ENCODE assay signal across 8 cellular contexts in genomic region chr17:65180752-65181236, GRCh38. TPM values are rescaled to one million over a fixed set of nuclear protein-coding genes. Genes with fewer than 3 reads are reported as not detected.
DNase-seq lines count a peak whose midpoint lies in the region; ATAC-seq, FAIRE-seq and TF ChIP-seq lines count a peak whose summit lies in the region.
"Not testable (repeated sequence)": the region's sequence is repeated elsewhere in the genome, so short reads cannot be mapped to it uniquely, and the experiment has no call there.

No MANE protein-coding gene starts in this region.

- H3K9me3 ChIP-seq in BLaER1 treated with 17β-estradiol and CSF1 and Interleukin-3, amounts not matched to agents 10 nM and 100 nM (replicated peaks in 1 of 11); HEK293 (ENCODE audit: control insufficient read depth, insufficient read depth, low read depth, low read length); GM12878 (replicated peaks; ENCODE audit: control insufficient read depth, insufficient read depth, low read length): not testable (repeated sequence)

- H3K27ac Mint-ChIP-seq in activated CD4-positive, alpha-beta T cell treated with anti-CD3 and anti-CD28 coated beads, Interleukin-2, amount 10 ng/mL, durations not matched to agents 7 days and 5 days = peak overlapping the region; percentile 91
- peak overlapping the region; percentile 78 for H3K27ac Mint-ChIP-seq in activated T-helper 1 cell treated with anti-CD3 and anti-CD28 coated beads, Interleukin-12 subunit alpha, Interleukin-12 subunit beta, Interleukin-2, Interleukin-4 antibody, amounts not matched to agents 30 ng/mL and 10 ng/mL and 1 ng/mL, durations not matched to agents 14 hours and 24 hours and 36 hours
- H3K27ac Mint-ChIP-seq in nephron = peak overlapping the region in 2 of 3 experiments; percentile 33 to 85
- H3K27ac Mint-ChIP-seq in stimulated activated naive CD8-positive, alpha-beta T cell treated with anti-CD3 and anti-CD28 coated beads, Interleukin-15, Interleukin-2, amounts not matched to agents 100 ng/mL and 50 ng/mL, for 24 hours = peak overlapping the region; percentile 92

- DNase-seq in activated CD4-positive, alpha-beta T cell treated with anti-CD3 and anti-CD28 coated beads, Interleukin-2, amount 10 ng/mL, durations not matched to agents 7 days and 5 days; activated T-helper 1 cell treated with anti-CD3 and anti-CD28 coated beads, Interleukin-12 subunit alpha, Interleukin-12 subunit beta, Interleukin-2, Interleukin-4 antibody, amounts not matched to agents 30 ng/mL and 10 ng/mL and 1 ng/mL, durations not matched to agents 14 hours and 24 hours and 36 hours (ENCODE audit: low spot score); GM12878 (ENCODE audit: low read depth, low spot score): not testable (repeated sequence)

- not testable (repeated sequence) for TF ChIP-seq EP300 in GM12878 (IDR thresholded peaks at IDR 0.05; ENCODE audit: borderline replicate concordance in 1 of 2, control insufficient read depth in 1 of 2, low read depth in 2 of 2, low read length in 2 of 2)

- H3K4me2 ChIP-seq in BLaER1 treated with 17β-estradiol and CSF1 and Interleukin-3, amounts not matched to agents 10 nM and 100 nM = peak overlapping the region in 8 of 11 experiments; percentile 63 to 87 (median 78); a peak in 10 of 22 replicates
- peak overlapping the region; percentile 23; the same call in 1 of the 2 replicates for H3K4me2 ChIP-seq in GM12878 (ENCODE audit: control insufficient read depth, insufficient read depth)

- not testable (repeated sequence) for H3K79me2 ChIP-seq in GM12878 (ENCODE audit: control insufficient read depth, insufficient read depth, low read length)

- not testable (repeated sequence) for FAIRE-seq in GM12878 (lab: Jason Lieb, UNC)

- in situ Hi-C loops in GM12878 (cut with MboI) = loop anchor here (5.0 kb wide), 1 partner anchor 198 kb away; no protein-coding TSS in a partner anchor

- not testable (repeated sequence) for H3K27me3 Mint-ChIP-seq in activated CD4-positive, alpha-beta T cell treated with anti-CD3 and anti-CD28 coated beads, Interleukin-2, amount 10 ng/mL, durations not matched to agents 7 days and 5 days; activated T-helper 1 cell treated with anti-CD3 and anti-CD28 coated beads, Interleukin-12 subunit alpha, Interleukin-12 subunit beta, Interleukin-2, Interleukin-4 antibody, amounts not matched to agents 30 ng/mL and 10 ng/mL and 1 ng/mL, durations not matched to agents 14 hours and 24 hours and 36 hours (ENCODE audit: insufficient read depth); nephron (ENCODE audit: low read depth); stimulated activated naive CD8-positive, alpha-beta T cell treated with anti-CD3 and anti-CD28 coated beads, Interleukin-15, Interleukin-2, amounts not matched to agents 100 ng/mL and 50 ng/mL, for 24 hours

- not testable (repeated sequence) for H3K27me3 ChIP-seq in BLaER1 treated with 17β-estradiol and CSF1 and Interleukin-3, amounts not matched to agents 10 nM and 100 nM; GM12878 (replicated peaks in 1 of 2; ENCODE audit: control insufficient read depth in 2 of 2, insufficient read depth in 2 of 2, low read length in 1 of 2)

- not testable (repeated sequence) for H3K4me3 ChIP-seq in BLaER1 treated with 17β-estradiol and CSF1 and Interleukin-3, amounts not matched to agents 10 nM and 100 nM; HEK293 (ENCODE audit: low read depth, low read length); GM12878

- ATAC-seq in SK-N-SH treated with all-trans-retinoic acid at 6 μM for 48 hours, GM12878: not testable (repeated sequence)

- not testable (repeated sequence) for H3K9ac ChIP-seq in BLaER1 treated with 17β-estradiol and CSF1 and Interleukin-3, amounts not matched to agents 10 nM and 100 nM; GM12878 (ENCODE audit: control insufficient read depth, insufficient read depth, low read length)

- not testable (repeated sequence) for H4K20me1 ChIP-seq in BLaER1 treated with 17β-estradiol and CSF1 and Interleukin-3, amounts not matched to agents 10 nM and 100 nM; GM12878 (ENCODE audit: control insufficient read depth, insufficient read depth)

- not testable (repeated sequence) for TF ChIP-seq POLR2A in GM12878 (IDR thresholded peaks at IDR 0.05; ENCODE audit: low read depth, low read length)

- BruUV-seq in GM12878 (replicated peaks; lab: Mats Ljungman, UMichigan) = not testable (repeated sequence)

- CTCF ChIA-PET in HEK293 (lab: Yijun Ruan, JAX) = not testable (repeated sequence)
- CTCF ChIA-PET in activated CD4-positive, alpha-beta T cell treated with anti-CD3 and anti-CD28 coated beads, Interleukin-2, amount 10 ng/mL, durations not matched to agents 7 days and 5 days (lab: Charles Lee) = interaction anchor here (0.8 to 2.0 kb wide), 5 partner anchors 9 to 81 kb away, joined by 3 to 6 read pairs (median 4); no protein-coding TSS in a partner anchor
- CTCF ChIA-PET in GM12878 (lab: Yijun Ruan, JAX) = interaction anchor here (0.6 to 4.6 kb wide), 8 partner anchors 12 to 195 kb away, joined by 3 to 29 read pairs (median 5); partner anchors contain the start of gene RGS9

- POLR2A ChIA-PET in HEK293 (lab: Yijun Ruan, JAX); activated CD4-positive, alpha-beta T cell treated with anti-CD3 and anti-CD28 coated beads, Interleukin-2, amount 10 ng/mL, durations not matched to agents 7 days and 5 days (lab: Charles Lee): not testable (repeated sequence)
- POLR2A ChIA-PET in GM12878 (lab: Charles Lee) = interaction anchor here (1.1 to 2.1 kb wide), 2 partner anchors 15 to 195 kb away, joined by 3 to 9 read pairs; no protein-coding TSS in a partner anchor

- peaks cover 26 to 82% (median 69%) of the 10 kb centered on the region in 10 experiments for H3K4me1 ChIP-seq in BLaER1 treated with 17β-estradiol and CSF1 and Interleukin-3, amounts not matched to agents 10 nM and 100 nM
- not testable (repeated sequence) for H3K4me1 ChIP-seq in HEK293 (ENCODE audit: control insufficient read depth, insufficient read depth, low read length)
- H3K4me1 ChIP-seq in GM12878 (ENCODE audit: control insufficient read depth, insufficient read depth, low read length) = peaks cover 52% of the 10 kb centered on the region

- intact Hi-C loops in activated T-helper 1 cell treated with anti-CD3 and anti-CD28 coated beads, Interleukin-12 subunit alpha, Interleukin-12 subunit beta, Interleukin-2, Interleukin-4 antibody, amounts not matched to agents 30 ng/mL and 10 ng/mL and 1 ng/mL, durations not matched to agents 14 hours and 24 hours and 36 hours (cut with micrococcal nuclease) = loop anchor here (1.0 to 5.0 kb wide), 7 partner anchors 7 to 193 kb away; partner anchors contain the start of gene RGS9
- intact Hi-C loops in GM12878 (cut with micrococcal nuclease; ENCODE audit: unreplicated experiment) = loop anchor here (1.0 to 5.0 kb wide), 5 partner anchors 26 to 208 kb away; partner anchors contain the start of gene GNA13

- TF ChIP-seq RAD21 in GM12878 (IDR thresholded peaks at IDR 0.05; ENCODE audit: insufficient read depth, low read depth, low read length) = not testable (repeated sequence)

- not testable (repeated sequence) for H3K4me3 Mint-ChIP-seq in activated CD4-positive, alpha-beta T cell treated with anti-CD3 and anti-CD28 coated beads, Interleukin-2, amount 10 ng/mL, durations not matched to agents 7 days and 5 days; nephron
- peak overlapping the region; percentile 31 for H3K4me3 Mint-ChIP-seq in activated T-helper 1 cell treated with anti-CD3 and anti-CD28 coated beads, Interleukin-12 subunit alpha, Interleukin-12 subunit beta, Interleukin-2, Interleukin-4 antibody, amounts not matched to agents 30 ng/mL and 10 ng/mL and 1 ng/mL, durations not matched to agents 14 hours and 24 hours and 36 hours
- peak overlapping the region; percentile 17 for H3K4me3 Mint-ChIP-seq in stimulated activated naive CD8-positive, alpha-beta T cell treated with anti-CD3 and anti-CD28 coated beads, Interleukin-15, Interleukin-2, amounts not matched to agents 100 ng/mL and 50 ng/mL, for 24 hours

- not testable (repeated sequence) for H3K27ac ChIP-seq in BLaER1 treated with 17β-estradiol and CSF1 and Interleukin-3, amounts not matched to agents 10 nM and 100 nM; HEK293 (ENCODE audit: extremely low read depth, low read depth, low read length)
- H3K27ac ChIP-seq in GM12878 (ENCODE audit: control insufficient read depth, insufficient read depth) = peak overlapping the region; percentile 99

- not testable (repeated sequence) for H3K9me3 Mint-ChIP-seq in activated CD4-positive, alpha-beta T cell treated with anti-CD3 and anti-CD28 coated beads, Interleukin-2, amount 10 ng/mL, durations not matched to agents 7 days and 5 days; nephron; stimulated activated naive CD8-positive, alpha-beta T cell treated with anti-CD3 and anti-CD28 coated beads, Interleukin-15, Interleukin-2, amounts not matched to agents 100 ng/mL and 50 ng/mL, for 24 hours
- H3K9me3 Mint-ChIP-seq in activated T-helper 1 cell treated with anti-CD3 and anti-CD28 coated beads, Interleukin-12 subunit alpha, Interleukin-12 subunit beta, Interleukin-2, Interleukin-4 antibody, amounts not matched to agents 30 ng/mL and 10 ng/mL and 1 ng/mL, durations not matched to agents 14 hours and 24 hours and 36 hours = peaks cover 12% of the 10 kb centered on the region

- H3K4me1 Mint-ChIP-seq in activated CD4-positive, alpha-beta T cell treated with anti-CD3 and anti-CD28 coated beads, Interleukin-2, amount 10 ng/mL, durations not matched to agents 7 days and 5 days = peaks cover 78% of the 10 kb centered on the region
- peaks cover 82% of the 10 kb centered on the region for H3K4me1 Mint-ChIP-seq in activated T-helper 1 cell treated with anti-CD3 and anti-CD28 coated beads, Interleukin-12 subunit alpha, Interleukin-12 subunit beta, Interleukin-2, Interleukin-4 antibody, amounts not matched to agents 30 ng/mL and 10 ng/mL and 1 ng/mL, durations not matched to agents 14 hours and 24 hours and 36 hours (ENCODE audit: low read depth)
- peaks cover 22% of the 10 kb centered on the region for H3K4me1 Mint-ChIP-seq in nephron
- peaks cover 73% of the 10 kb centered on the region for H3K4me1 Mint-ChIP-seq in stimulated activated naive CD8-positive, alpha-beta T cell treated with anti-CD3 and anti-CD28 coated beads, Interleukin-15, Interleukin-2, amounts not matched to agents 100 ng/mL and 50 ng/mL, for 24 hours (ENCODE audit: low read depth)

- H3K36me3 Mint-ChIP-seq in activated CD4-positive, alpha-beta T cell treated with anti-CD3 and anti-CD28 coated beads, Interleukin-2, amount 10 ng/mL, durations not matched to agents 7 days and 5 days (ENCODE audit: low read depth); nephron (ENCODE audit: low read depth); stimulated activated naive CD8-positive, alpha-beta T cell treated with anti-CD3 and anti-CD28 coated beads, Interleukin-15, Interleukin-2, amounts not matched to agents 100 ng/mL and 50 ng/mL, for 24 hours (ENCODE audit: low read depth): not testable (repeated sequence)
- peaks cover 11% of the 10 kb centered on the region for H3K36me3 Mint-ChIP-seq in activated T-helper 1 cell treated with anti-CD3 and anti-CD28 coated beads, Interleukin-12 subunit alpha, Interleukin-12 subunit beta, Interleukin-2, Interleukin-4 antibody, amounts not matched to agents 30 ng/mL and 10 ng/mL and 1 ng/mL, durations not matched to agents 14 hours and 24 hours and 36 hours (ENCODE audit: low read depth)

- 23% methylated on average over 4 of the region's 4 CpGs for WGBS in GM12878 (ENCODE audit: insufficient coverage, insufficient replicate concordance, low lambda C conversion rate, missing lambda C conversion rate)

- H3K36me3 ChIP-seq in BLaER1 treated with 17β-estradiol and CSF1 and Interleukin-3, amounts not matched to agents 10 nM and 100 nM; HEK293 (ENCODE audit: control insufficient read depth in 2 of 2, insufficient read depth in 1 of 2, low read length in 2 of 2); GM12878 (ENCODE audit: control insufficient read depth in 2 of 2, insufficient read depth in 2 of 2, low read length in 1 of 2): not testable (repeated sequence)

- RAD21 ChIA-PET in GM12878 (lab: Charles Lee; ENCODE audit: unreplicated experiment) = interaction anchor here (0.9 to 2.4 kb wide), 8 partner anchors 25 to 205 kb away, joined by 3 to 9 read pairs (median 4); partner anchors contain the start of gene RGS9

- H2AFZ ChIP-seq in GM12878 (ENCODE audit: control insufficient read depth, low read depth, low read length) = not testable (repeated sequence)

- not testable (repeated sequence) for TF ChIP-seq CTCF in HEK293 (tag by site-specific recombination; IDR thresholded peaks at IDR 0.05); GM12878 (IDR thresholded peaks at IDR 0.05 in 2 of 3, conservative IDR thresholded peaks at IDR 0.05 in 1 of 3; ENCODE audit: control insufficient read depth in 2 of 3, extremely low read depth in 1 of 3, insufficient read depth in 1 of 3, low read depth in 3 of 3, low read length in 3 of 3); nephron (IDR thresholded peaks at IDR 0.05; ENCODE audit: unreplicated experiment in 3 of 3)

- SMC1A ChIA-PET in GM12878 (lab: Charles Lee; ENCODE audit: uncharacterized antibody, unreplicated experiment) = interaction anchor here (1.1 to 4.4 kb wide), 10 partner anchors 10 to 206 kb away, joined by 3 to 26 read pairs (median 9); no protein-coding TSS in a partner anchor

RNA-seq across cellular contexts. Expression of gene RGS9, which starts 43.6 kb away (rescaled TPM):
- total RNA-seq in activated CD4-positive, alpha-beta T cell treated with anti-CD3 and anti-CD28 coated beads, Interleukin-2, amount 10 ng/mL, durations not matched to agents 7 days and 5 days = 1 to 10 TPM; 6.0 to 6.3 TPM
- 1.1 and 1.8 TPM in 2 replicates for total RNA-seq in activated T-helper 1 cell treated with anti-CD3 and anti-CD28 coated beads, Interleukin-12 subunit alpha, Interleukin-12 subunit beta, Interleukin-2, Interleukin-4 antibody, amounts not matched to agents 30 ng/mL and 10 ng/mL and 1 ng/mL, durations not matched to agents 14 hours and 24 hours and 36 hours
- 15.6 and 18.2 TPM in 2 replicates for total RNA-seq in GM12878 (2013; cell fraction: nucleolus; rRNA removed)
- 3.8 and 4.7 TPM in 2 replicates for total RNA-seq in GM12878 (2014; rRNA removed)
- 4.4 and 6.0 TPM in 2 replicates for total RNA-seq in GM12878 (2014; rRNA removed; fragmentation: Illumina TruSeq; extraction: Trizol)
- total RNA-seq in GM12878 (2021) = 5.6 and 6.2 TPM in 2 replicates
- 1.9 TPM for polyA plus RNA-seq in GM12878 (2011; ENCODE audit: low read depth)
- 1.1 and 1.7 TPM in 2 replicates for polyA plus RNA-seq in GM12878 (2011; rRNA removed)
- 0.46 and 0.57 TPM in 2 replicates for polyA plus RNA-seq in GM12878 (2011; cell fraction: cytosol; rRNA removed)
- polyA plus RNA-seq in GM12878 (2011; cell fraction: nucleus; rRNA removed) = 0.22 and 0.66 TPM in 2 replicates
- 5.6 and 6.8 TPM in 2 replicates for polyA plus RNA-seq in GM12878 (2012)
- polyA plus RNA-seq in GM12878 (2014; fragmentation: Illumina TruSeq; extraction: Trizol) = 5.3 and 5.5 TPM in 2 replicates
- 1 to 10 TPM; 3.0 to 4.1 TPM for polyA plus RNA-seq in GM12878 (2014; fragmentation: Nextera tagmentation; extraction: Ambion mirVana)
- 6.3 and 7.7 TPM in 2 replicates for polyA plus RNA-seq in GM12878 (2014; rRNA removed)
- 10 to 100 TPM in 1 of 2 experiments, 1 to 10 TPM in 1; 9.1 to 10.6 TPM for polyA plus RNA-seq in GM12878 (2016; fragmentation: Nextera tagmentation; extraction: Ambion mirVana)
- 0.29 and 0.46 TPM in 2 replicates for polyA minus RNA-seq in GM12878 (2011; rRNA and poly(A)+ RNA removed)
- not detected in 2 replicates for polyA minus RNA-seq in GM12878 (2011; cell fraction: cytosol; rRNA and poly(A)+ RNA removed)
- polyA minus RNA-seq in GM12878 (2011; cell fraction: nucleus; rRNA and poly(A)+ RNA removed) = 0.19 and 0.36 TPM in 2 replicates
